Comparison of ENCODE assay signal across 8 cellular contexts in the genomic region with DNA sequence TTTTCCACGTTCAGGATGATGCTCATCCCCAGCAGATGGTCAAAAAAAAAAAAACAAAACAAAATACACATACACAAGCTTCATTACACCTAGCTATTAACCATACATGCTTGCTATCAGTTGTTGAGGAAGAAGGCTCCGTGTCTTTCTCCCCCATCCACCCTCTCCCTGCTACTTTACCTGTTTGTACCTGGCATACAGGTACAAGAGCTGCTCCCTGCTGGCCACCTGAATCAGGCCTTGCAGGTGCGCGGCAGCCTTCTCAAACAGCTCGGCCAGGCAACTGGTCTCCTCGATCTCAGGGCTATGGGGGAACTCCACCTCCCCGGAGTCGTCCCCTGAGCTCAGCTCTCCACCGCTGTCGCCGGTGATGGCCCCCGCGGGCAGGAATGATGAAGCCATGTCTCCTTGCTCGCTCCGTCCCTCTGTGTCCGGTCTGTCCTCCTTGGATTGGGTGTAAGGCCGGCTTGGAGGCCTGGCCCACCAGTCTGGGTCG. TPM values are rescaled to one million over a fixed set of nuclear protein-coding genes. Genes with fewer than 3 reads are reported as not detected.
DNase-seq lines count a peak whose midpoint lies in the region; ATAC-seq, FAIRE-seq and TF ChIP-seq lines count a peak whose summit lies in the region.

No MANE protein-coding gene starts in this region.

- peak overlapping the region; percentile 87 for H2AFZ ChIP-seq in PC-9

- H3K9me3 ChIP-seq in PC-9 (ENCODE audit: insufficient read depth, low read depth) (no peaks in the 10 kb centered on the region), pancreas (no peaks in the 10 kb centered on the region)

- peaks cover 52% of the 10 kb centered on the region for H3K79me2 ChIP-seq in PC-9 (ENCODE audit: low read depth)

- peaks cover 23% of the 10 kb centered on the region for H3F3A ChIP-seq in PC-9 (ENCODE audit: insufficient read depth, low read depth)

- peaks cover 27% of the 10 kb centered on the region for H3K4me1 ChIP-seq in PC-9 (replicated peaks; ENCODE audit: insufficient read depth)
- H3K4me1 ChIP-seq in pancreas: peaks cover 0 to 21% (median 12%) of the 10 kb centered on the region in 3 donors

- ATAC-seq in GM19397 (IDR thresholded peaks at IDR 0.05; ENCODE audit: unreplicated experiment) (peak; percentile 23), HG03469 (IDR thresholded peaks at IDR 0.05; ENCODE audit: unreplicated experiment) (peak; percentile 19), pancreas (peak; percentile 46 to 68 (median 60))

- H3K27me3 ChIP-seq in PC-9 (ENCODE audit: insufficient read depth, low read depth) (no peaks in the 10 kb centered on the region), pancreas (no peaks in the 10 kb centered on the region)

- DNase-seq in DMS53 (lab: John Stamatoyannopoulos, UW) (peak; percentile 94), PC-9 (peak in 1 of 2 experiments; percentile 66), epidermal melanocyte (ENCODE audit: insufficient read length, low spot score) (peak; percentile 38), pancreas (peak in 2 of 6 donors; percentile 48 to 86), UCSD-AML1 (lab: John Stamatoyannopoulos, UW; ENCODE audit: unreplicated experiment) (no peak), foreskin melanocyte (no peak)

- TF ChIP-seq CTCF in PC-9 (conservative IDR thresholded peaks at IDR 0.05) (peak; percentile 13; the same call in 1 of the 2 replicates), pancreas (IDR thresholded peaks at IDR 0.05) (no peak)

- H3K36me3 ChIP-seq in PC-9 (ENCODE audit: low read depth) (peaks cover 20% of the 10 kb centered on the region; the same call in 1 of the 2 replicates), pancreas (no peaks in the 10 kb centered on the region)

- no peak for FAIRE-seq in pancreas (lab: Jason Lieb, UNC)

- POLR2A ChIA-PET in PC-9 (lab: Charles Lee; ENCODE audit: unreplicated experiment): interaction anchor here (0.5 to 1.3 kb wide), 5 partner anchors 19 to 587 kb away, joined by 3 to 14 read pairs (median 4); a partner anchor contains a TSS

- WGBS in pancreas, 2 donors: 0% methylated on average over 18 of the region's 18 CpGs

- peak overlapping the region; percentile 94 for H3K4me3 ChIP-seq in PC-9
- H3K4me3 ChIP-seq in pancreas: peak overlapping the region; percentile 82 to 96 (median 90)

- intact Hi-C loops in PC-9 (cut with micrococcal nuclease; ENCODE audit: unreplicated experiment) (loop anchor here (5.0 to 10.0 kb wide), 3 partner anchors 575 to 1683 kb away; no protein-coding TSS in a partner anchor), pancreas (cut with DNase I) (no loop called here)

- CTCF ChIA-PET in PC-9 (lab: Charles Lee): interaction anchor here (0.6 to 1.3 kb wide), 5 partner anchors 119 to 1688 kb away, joined by 3 to 7 read pairs (median 5); no protein-coding TSS in a partner anchor

- H3K27ac ChIP-seq in PC-9 (peak overlapping the region; percentile 88), pancreas (peak overlapping the region; percentile 85 to 95 (median 90))

- H4K20me1 ChIP-seq in PC-9 (ENCODE audit: insufficient read depth): peaks cover 32% of the 10 kb centered on the region; the same call in 1 of the 2 replicates

- no peaks in the 10 kb centered on the region for H3K9me2 ChIP-seq in PC-9 (ENCODE audit: insufficient read depth)

- peak overlapping the region; percentile 87 for H3K4me2 ChIP-seq in PC-9

- BruUV-seq in PC-9 (replicated peaks; lab: Mats Ljungman, UMichigan): no TSS peak

RNA-seq across cellular contexts. Expression of a gene that starts 0.5 kb away (rescaled TPM):
- 52.2 and 61.0 TPM in 2 replicates for total RNA-seq in PC-9 (2021)
- 10 to 100 TPM; 15.0 to 20.7 (median 16.2) TPM for total RNA-seq in pancreas
- 10 to 100 TPM; 23.0 to 25.1 TPM for polyA plus RNA-seq in pancreas

RNA-seq across cellular contexts. Expression of a gene that starts 56.9 kb away (rescaled TPM):
- total RNA-seq in PC-9 (2021): not detected in 2 replicates
- not detected for total RNA-seq in pancreas
- not detected for polyA plus RNA-seq in pancreas

Comparison
In these comparisons a context has a peak if more than half of its experiments do, and no peak if none do; other contexts are left out.
1. DNase-seq: peak in DMS53 (single experiment) and epidermal melanocyte (single experiment); none in UCSD-AML1 (single experiment) and foreskin melanocyte (single experiment).
2. Peak in every context shown above with its lines, with median percentiles within 50 percentile points of each other: ATAC-seq.